7 cellular contexts compared by ENCODE assay signal in the genomic region with DNA sequence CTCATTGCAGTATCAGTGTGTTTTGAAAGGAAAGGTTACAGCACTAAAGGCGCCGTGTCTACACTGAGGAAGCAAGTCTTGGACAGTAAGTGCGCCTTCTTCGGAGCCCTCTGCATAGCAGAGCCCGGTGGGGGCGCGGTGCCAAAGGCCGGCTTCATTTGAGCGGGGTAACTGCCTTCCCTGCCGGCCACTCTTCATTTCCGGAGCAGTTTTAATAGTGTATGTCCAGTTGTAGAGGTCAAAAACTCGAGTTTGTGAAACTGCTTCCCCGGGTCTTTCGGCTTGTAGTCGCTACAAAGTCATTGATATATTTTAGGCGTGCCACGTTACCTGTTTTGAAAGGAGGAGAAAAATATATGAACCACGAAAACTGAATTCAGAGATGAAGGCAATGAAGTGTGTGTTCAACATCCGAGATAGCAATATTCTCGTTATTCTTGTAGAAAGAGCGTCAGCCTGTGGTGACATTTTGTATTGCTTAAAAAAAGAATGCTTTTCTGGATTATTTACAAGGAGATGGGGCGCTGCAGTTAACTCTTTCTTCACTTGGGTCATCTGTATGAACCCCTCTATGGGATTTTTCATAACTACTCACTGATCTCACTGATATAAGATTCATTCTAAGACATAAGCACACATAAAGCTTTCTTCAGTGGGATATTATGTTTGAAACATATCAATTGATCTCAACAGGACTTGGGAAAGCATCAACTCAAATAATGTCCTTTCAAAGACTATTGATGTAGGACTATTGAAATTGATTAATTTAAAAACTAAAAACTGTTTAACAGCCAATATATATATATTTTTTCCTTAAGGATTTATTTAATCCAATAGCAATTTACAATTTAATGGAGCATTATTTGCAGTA. TPM values are rescaled to one million over a fixed set of nuclear protein-coding genes. Genes with fewer than 3 reads are reported as not detected.
DNase-seq lines count a peak whose midpoint lies in the region; ATAC-seq and TF ChIP-seq lines count a peak whose summit lies in the region.

No MANE protein-coding gene starts in this region.

- peak; percentile 13 for ATAC-seq in HG02588 (IDR thresholded peaks at IDR 0.05; ENCODE audit: unreplicated experiment)

- no peaks in the 10 kb centered on the region for H3K9me3 Mint-ChIP-seq in brain

- TF ChIP-seq POLR2A in NB4 (IDR thresholded peaks at IDR 0.05; ENCODE audit: extremely low read depth, insufficient read length) (no peak), sigmoid colon (IDR thresholded peaks at IDR 0.05) (no peak)

- H3K27ac Mint-ChIP-seq in brain = peak overlapping the region; percentile 75 to 98 (median 90)

- no peaks in the 10 kb centered on the region for H3K36me3 Mint-ChIP-seq in brain

- peaks cover 0 to 38% (median 18%) of the 10 kb centered on the region in 4 donors for H3K4me1 ChIP-seq in sigmoid colon

- H3K4me3 ChIP-seq in NB4 (ENCODE audit: low read depth, low read length) (peak overlapping the region; percentile 70), iPS-18c (ENCODE audit: insufficient read depth, low read depth, low read length) (peak overlapping the region; percentile 75), sigmoid colon (peak overlapping the region; percentile 48 to 62 (median 61))

- intact Hi-C loops in sigmoid colon (cut with DNase I) = loop anchor here (5.0 kb wide), 1 partner anchor 148 kb away; no protein-coding TSS in a partner anchor

- H3K4me1 Mint-ChIP-seq in brain = peaks cover 40% of the 10 kb centered on the region

- H3K9me3 ChIP-seq in iPS-18c (ENCODE audit: control insufficient read depth, insufficient read depth, low read length) = no peaks in the 10 kb centered on the region
- H3K9me3 ChIP-seq in sigmoid colon = no peaks in the 10 kb centered on the region

- TF ChIP-seq CTCF in GM12873 (IDR thresholded peaks at IDR 0.05; ENCODE audit: insufficient read depth, low read depth, low read length, missing control alignments) = peak; percentile 81
- TF ChIP-seq CTCF in NB4 (IDR thresholded peaks at IDR 0.05; ENCODE audit: low read depth, low read length) = peak; percentile 64
- peak; percentile 82 to 85 for TF ChIP-seq CTCF in brain (conservative IDR thresholded peaks at IDR 0.05)
- peak in 3 of 4 experiments; percentile 26 to 47 (median 32) for TF ChIP-seq CTCF in sigmoid colon (IDR thresholded peaks at IDR 0.05)

- no peak for TF ChIP-seq EP300 in sigmoid colon (IDR thresholded peaks at IDR 0.05)

- no peaks in the 10 kb centered on the region for H3K36me3 ChIP-seq in sigmoid colon

- DNase-seq in NB4 (ENCODE audit: low read depth) (peak; percentile 77), T follicular helper cell (ENCODE audit: low read depth) (peak; percentile 13), sigmoid colon (peak; percentile 85)

- WGBS in sigmoid colon, 2 donors = 0 to 1% methylated on average over 22 of the region's 22 CpGs

- H3K27me3 ChIP-seq in sigmoid colon = no peaks in the 10 kb centered on the region

- H3K4me3 Mint-ChIP-seq in brain = peak overlapping the region; percentile 88 to 97 (median 92)

- peak overlapping the region; percentile 63 to 85 (median 74) for H3K27ac ChIP-seq in sigmoid colon

- peaks cover 50% of the 10 kb centered on the region for H3K27me3 Mint-ChIP-seq in brain

RNA-seq across cellular contexts. Expression of gene ALCAM, which starts 3.0 kb away (rescaled TPM):
- polyA plus RNA-seq in brain (ENCODE audit: insufficient read depth, low read depth, low replicate concordance) (21.5 TPM), sigmoid colon (10 to 100 TPM in 1 of 3 donors, 1 to 10 TPM in 2; 1.8 to 11.7 (median 3.7) TPM)
- 10 to 100 TPM; 16.0 to 45.1 (median 32.9) TPM for total RNA-seq in sigmoid colon

Comparison
In these comparisons a context has a peak if more than half of its experiments do, and no peak if none do; other contexts are left out.
1. Peak in every context shown above with its lines: DNase-seq, ATAC-seq, H3K4me3 ChIP-seq and H3K27ac ChIP-seq.
2. CTCF ChIP-seq: peak in every context shown above with its lines; median percentile 84 in brain; 81 in GM12873; 64 in NB4; 32 in sigmoid colon.
3. DNase-seq: peak in every context shown above with its lines; median percentile 85 in sigmoid colon; 77 in NB4; 13 in T follicular helper cell.